In genomic region chr6:85429346-85429745, GRCh38 we compare ENCODE assay signal across 21 cellular contexts.
"Had no signal": no experiment of that assay in that cellular context is flagged by ENCODE, and none has a peak within 500 bp of the region (broad histone marks: within the 10 kb centered on the region; RNA-seq: fewer than 3 reads in every experiment).

No MANE protein-coding gene starts in this region.

- H3K4me3 ChIP-seq: PC-9 had no signal

- FAIRE-seq: TTC549 had no signal

- H3K9ac ChIP-seq: KMS-11 had no signal

- H3K27ac ChIP-seq: KMS-11, PC-9, VCaP had no signal

- H3K4me2 ChIP-seq: KMS-11, PC-9 had no signal

- ATAC-seq: activated T-cell treated with anti-CD3 and anti-CD28 coated beads, Interleukin-2, amount 50 U/mL, for 4 hours; T-cell had no signal

- DNase-seq: activated CD4-positive, alpha-beta memory T cell treated with anti-CD3 and anti-CD28 coated beads for 36 hours; activated CD4-positive, alpha-beta T cell treated with anti-CD3 and anti-CD28 coated beads, Interleukin-2, amount 10 ng/mL, durations not matched to agents 7 days and 5 days; activated CD4-positive, CD25-positive, alpha-beta regulatory T cell; activated CD8-positive, alpha-beta memory T cell treated with anti-CD3 and anti-CD28 coated beads for 24 hours; activated effector memory CD4-positive, alpha-beta T cell treated with anti-CD3 and anti-CD28 coated beads, Interleukin-2, amount 50 U/mL, for 16 hours; activated naive CD4-positive, alpha-beta T cell treated with Interleukin-2 at 50 U/mL for 16 hours; activated T-cell treated with anti-CD3 and anti-CD28 coated beads, Interleukin-2, amount 50 U/mL, for 4 hours; NCI-H1105; NCI-H1436 treated with DMSO at 0.1 percent for 48 hours; NCI-H187 treated with DMSO at 0.1 percent for 48 hours; NCI-H2081 treated with DMSO at 0.1 percent for 48 hours; NCI-H446; NCI-H524; PC-9; SHP77 treated with DMSO at 0.1 percent for 48 hours; T-cell; T-helper 2 cell; T1000 had no signal

- H2AFZ ChIP-seq: PC-9 had no signal
